In genomic region chr2:229489016-229489415, GRCh38 we compare ENCODE assay signal across 15 cellular contexts.
DNase-seq lines count a peak whose midpoint lies in the region; ATAC-seq, FAIRE-seq and TF ChIP-seq lines count a peak whose summit lies in the region.
"Had no signal": no experiment of that assay in that cellular context is flagged by ENCODE, and none has a peak within 500 bp of the region (broad histone marks: within the 10 kb centered on the region; RNA-seq: fewer than 3 reads in every experiment).

No MANE protein-coding gene starts in this region.

- H3K9me3 Mint-ChIP-seq in activated CD4-positive, alpha-beta memory T cell treated with anti-CD3 and anti-CD28 coated beads, Interleukin-2, amount 10 ng/mL, durations not matched to agents 7 days and 5 days, result no peaks in the 10 kb centered on the region
- H3K9me3 Mint-ChIP-seq in stimulated activated memory B cell treated with anti-CD40 and anti-IgM and Interleukin-4, amounts not matched to agents 10 μg/mL and 1 μg/mL and 100 μg/mL, for 72 hours, result peaks cover 17% of the 10 kb centered on the region
- H3K9me3 Mint-ChIP-seq: activated T-helper 17 cell treated with anti-CD3 and anti-CD28 coated beads, Interleukin-2, amount 50 U/mL, for 72 hours had no signal

- H3K27ac Mint-ChIP-seq in activated CD4-positive, alpha-beta memory T cell treated with anti-CD3 and anti-CD28 coated beads, Interleukin-2, amount 10 ng/mL, durations not matched to agents 7 days and 5 days, result no peak overlapping the region
- no peak overlapping the region for H3K27ac Mint-ChIP-seq in stimulated activated memory B cell treated with anti-CD40 and anti-IgM and Interleukin-4, amounts not matched to agents 10 μg/mL and 1 μg/mL and 100 μg/mL, for 72 hours
- H3K27ac Mint-ChIP-seq: activated T-helper 17 cell treated with anti-CD3 and anti-CD28 coated beads, Interleukin-2, amount 50 U/mL, for 72 hours had no signal

- H3K36me3 Mint-ChIP-seq in activated CD4-positive, alpha-beta memory T cell treated with anti-CD3 and anti-CD28 coated beads, Interleukin-2, amount 10 ng/mL, durations not matched to agents 7 days and 5 days (ENCODE audit: low read depth), result no peaks in the 10 kb centered on the region
- H3K36me3 Mint-ChIP-seq in stimulated activated memory B cell treated with anti-CD40 and anti-IgM and Interleukin-4, amounts not matched to agents 10 μg/mL and 1 μg/mL and 100 μg/mL, for 72 hours, result no peaks in the 10 kb centered on the region

- peak; percentile 12 for DNase-seq in SIG-M5 treated with dmso at 0.1 percent for 504 hours (lab: John Stamatoyannopoulos, UW; ENCODE audit: unreplicated experiment)
- no peak for DNase-seq in SIG-M5 (lab: John Stamatoyannopoulos, UW)
- DNase-seq in foreskin fibroblast, result peak; percentile 21 to 49
- DNase-seq in urothelium cell line (ENCODE audit: low spot score), result peak; percentile 90
- no peak for DNase-seq in activated CD4-positive, alpha-beta memory T cell treated with anti-CD3 and anti-CD28 coated beads, Interleukin-2, amount 10 ng/mL, durations not matched to agents 7 days and 5 days
- DNase-seq: activated CD4-positive, CD25-positive, alpha-beta regulatory T cell; GOT3; naive thymus-derived CD8-positive, alpha-beta T cell; NCI-H1092; stomach had no signal

- ATAC-seq in SK-N-SH treated with all-trans-retinoic acid at 6 μM for 48 hours, result peak; percentile 97
- no peak for ATAC-seq in GM18498 (IDR thresholded peaks at IDR 0.05; ENCODE audit: unreplicated experiment)
- no peak for ATAC-seq in stimulated activated memory B cell treated with anti-CD40 and anti-IgM and Interleukin-4, amounts not matched to agents 10 μg/mL and 1 μg/mL and 100 μg/mL, for 72 hours
- ATAC-seq: activated T-helper 17 cell treated with anti-CD3 and anti-CD28 coated beads, Interleukin-2, amount 50 U/mL, for 72 hours; naive thymus-derived CD8-positive, alpha-beta T cell had no signal

- peak; percentile 74 for FAIRE-seq in urothelium cell line (lab: Jason Lieb, UNC)
- FAIRE-seq: A204.1 had no signal

- H3K4me3 ChIP-seq in foreskin fibroblast (ENCODE audit: low read depth in 1 of 2, low read length in 2 of 2), result no peak overlapping the region
- H3K4me3 ChIP-seq: stomach had no signal

- peaks cover 1% of the 10 kb centered on the region for H3K27me3 Mint-ChIP-seq in activated CD4-positive, alpha-beta memory T cell treated with anti-CD3 and anti-CD28 coated beads, Interleukin-2, amount 10 ng/mL, durations not matched to agents 7 days and 5 days
- peaks cover 12% of the 10 kb centered on the region for H3K27me3 Mint-ChIP-seq in stimulated activated memory B cell treated with anti-CD40 and anti-IgM and Interleukin-4, amounts not matched to agents 10 μg/mL and 1 μg/mL and 100 μg/mL, for 72 hours

- CTCF ChIA-PET in activated CD4-positive, alpha-beta memory T cell treated with anti-CD3 and anti-CD28 coated beads, Interleukin-2, amount 10 ng/mL, durations not matched to agents 7 days and 5 days (lab: Charles Lee), result no interaction called here

- no peaks in the 10 kb centered on the region for H3K4me1 Mint-ChIP-seq in activated CD4-positive, alpha-beta memory T cell treated with anti-CD3 and anti-CD28 coated beads, Interleukin-2, amount 10 ng/mL, durations not matched to agents 7 days and 5 days
- H3K4me1 Mint-ChIP-seq in stimulated activated memory B cell treated with anti-CD40 and anti-IgM and Interleukin-4, amounts not matched to agents 10 μg/mL and 1 μg/mL and 100 μg/mL, for 72 hours, result no peaks in the 10 kb centered on the region
- H3K4me1 Mint-ChIP-seq: activated T-helper 17 cell treated with anti-CD3 and anti-CD28 coated beads, Interleukin-2, amount 50 U/mL, for 72 hours; naive thymus-derived CD8-positive, alpha-beta T cell had no signal

- TF ChIP-seq CTCF in foreskin fibroblast (IDR thresholded peaks at IDR 0.05; ENCODE audit: low read depth, low read length), result no peak

- POLR2A ChIA-PET in activated CD4-positive, alpha-beta memory T cell treated with anti-CD3 and anti-CD28 coated beads, Interleukin-2, amount 10 ng/mL, durations not matched to agents 7 days and 5 days (lab: Charles Lee), result no interaction called here

- H3K4me3 Mint-ChIP-seq in activated CD4-positive, alpha-beta memory T cell treated with anti-CD3 and anti-CD28 coated beads, Interleukin-2, amount 10 ng/mL, durations not matched to agents 7 days and 5 days, result no peak overlapping the region
- no peak overlapping the region for H3K4me3 Mint-ChIP-seq in stimulated activated memory B cell treated with anti-CD40 and anti-IgM and Interleukin-4, amounts not matched to agents 10 μg/mL and 1 μg/mL and 100 μg/mL, for 72 hours
- H3K4me3 Mint-ChIP-seq: activated T-helper 17 cell treated with anti-CD3 and anti-CD28 coated beads, Interleukin-2, amount 50 U/mL, for 72 hours; naive thymus-derived CD8-positive, alpha-beta T cell had no signal

TF ChIP-seq in SK-N-SH treated with all-trans-retinoic acid at 6 μM for 48 hours, 23 proteins besides CTCF, POLR2A, EP300 and RAD21:
- TF ChIP-seq ISL1 (CRISPR knock-in tag; IDR thresholded peaks at IDR 0.05) (peak; percentile 70), ZFP30 (CRISPR knock-in tag; IDR thresholded peaks at IDR 0.05) (no peak), ZNF8 (CRISPR knock-in tag; IDR thresholded peaks at IDR 0.05) (peak; percentile 16; the same call in 1 of the 2 replicates), OSR1 (CRISPR knock-in tag; IDR thresholded peaks at IDR 0.05) (0 out of 2 replicates have a peak, but pooled peaks have one; percentile 49), ZNF70 (CRISPR knock-in tag; IDR thresholded peaks at IDR 0.05) (no peak), ZFP3 (CRISPR knock-in tag; IDR thresholded peaks at IDR 0.05) (peak; percentile 16; the same call in 1 of the 2 replicates)
TF ChIP-seq in SK-N-SH treated with all-trans-retinoic acid at 6 μM for 48 hours: peak in this region for 4.

Comparison
In these comparisons a context has a peak if more than half of its experiments do, and no peak if none do; other contexts are left out.
1. DNase-seq: peak in SIG-M5 treated with dmso at 0.1 percent for 504 hours (single experiment), foreskin fibroblast (2 of 2) and urothelium cell line (single experiment); none in SIG-M5 (single experiment) and activated CD4-positive, alpha-beta memory T cell treated with anti-CD3 and anti-CD28 coated beads, Interleukin-2, amount 10 ng/mL, durations not matched to agents 7 days and 5 days (single experiment).